11 cellular contexts compared by ENCODE assay signal in the genomic region with DNA sequence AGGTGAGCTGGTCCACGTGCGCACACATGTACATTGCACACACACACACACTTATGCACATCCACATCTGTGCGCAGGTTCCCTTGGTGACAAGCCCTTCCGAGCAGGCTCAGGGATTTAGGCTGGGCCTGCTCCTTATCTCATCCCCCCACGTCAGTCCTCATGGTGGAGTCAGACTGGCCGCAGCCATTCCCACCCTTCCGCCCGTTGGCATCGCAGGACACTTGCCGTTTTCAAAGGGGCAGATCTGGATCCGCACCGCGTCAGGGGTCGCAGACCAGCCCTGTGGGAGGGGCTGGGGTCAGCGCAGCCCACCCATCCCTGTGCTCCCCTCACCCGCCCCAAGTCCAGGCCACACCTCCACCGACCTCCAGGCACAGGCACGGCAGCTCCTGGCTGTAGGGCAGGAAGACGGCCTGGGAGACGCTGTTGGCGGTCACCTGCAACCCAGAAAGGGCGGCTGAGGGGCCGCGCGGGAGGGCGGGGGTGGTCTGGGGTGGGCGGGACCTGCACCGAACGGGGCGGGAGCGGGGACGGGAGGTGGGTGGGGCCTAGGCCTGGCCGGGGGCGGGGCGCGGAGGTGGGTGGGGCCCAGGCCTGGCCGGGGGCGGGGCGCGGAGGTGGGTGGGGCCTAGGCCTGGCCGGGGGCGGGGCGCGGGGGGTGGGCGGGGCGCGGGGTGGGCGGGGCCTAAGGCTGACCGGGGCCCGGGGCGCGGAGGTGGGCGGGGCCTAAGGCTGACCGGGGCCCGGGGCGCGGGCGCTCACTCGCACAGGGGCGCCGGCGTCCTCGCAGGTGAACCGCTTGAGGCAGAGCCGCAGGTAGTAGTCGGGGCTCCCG. TPM values are rescaled to one million over a fixed set of nuclear protein-coding genes. Genes with fewer than 3 reads are reported as not detected.
DNase-seq lines count a peak whose midpoint lies in the region; ATAC-seq and FAIRE-seq lines count a peak whose summit lies in the region.
"Had no signal": no experiment of that assay in that cellular context is flagged by ENCODE, and none has a peak within 500 bp of the region (broad histone marks: within the 10 kb centered on the region; RNA-seq: fewer than 3 reads in every experiment).

No MANE protein-coding gene starts in this region.

- no peak overlapping the region for H2BK12ac ChIP-seq in mesenchymal stem cell (ENCODE audit: low read length in 2 of 2)

- no peak overlapping the region for H2AK5ac ChIP-seq in mesenchymal stem cell (ENCODE audit: low read length, severe bottlenecking)

- H3K79me1 ChIP-seq in mesenchymal stem cell (replicated peaks; ENCODE audit: low read length, poor library complexity, severe bottlenecking): no peaks in the 10 kb centered on the region

- peak overlapping the region; percentile 56 for H3K4me3 ChIP-seq in HUES64 (ENCODE audit: low read length)
- peak overlapping the region; percentile 38 for H3K4me3 ChIP-seq in ectodermal cell (ENCODE audit: insufficient read depth, low read depth, low read length)
- no peak overlapping the region for H3K4me3 ChIP-seq in mesenchymal stem cell (ENCODE audit: insufficient read depth in 1 of 2, low read depth in 1 of 2, low read length in 2 of 2)

- peak overlapping the region; percentile 16 to 84 for H3K18ac ChIP-seq in mesenchymal stem cell (ENCODE audit: low read depth in 1 of 2, low read length in 2 of 2)

- H3K4me1 ChIP-seq in HUES64 (ENCODE audit: insufficient read depth, low read length) (no peaks in the 10 kb centered on the region), ectodermal cell (ENCODE audit: control insufficient read depth, insufficient read depth, low read length) (peaks cover 16% of the 10 kb centered on the region), mesenchymal stem cell (ENCODE audit: control insufficient read depth, insufficient read depth, low read depth, low read length) (peaks cover 13% of the 10 kb centered on the region)

- no peak for FAIRE-seq in GM19239 (lab: Jason Lieb, UNC)
- FAIRE-seq: frontal cortex had no signal

- H4K91ac ChIP-seq in mesenchymal stem cell (ENCODE audit: low read length): no peak overlapping the region

- H2BK15ac ChIP-seq in mesenchymal stem cell (ENCODE audit: low read depth, poor library complexity, severe bottlenecking): no peak overlapping the region

- no peaks in the 10 kb centered on the region for H3K36me3 ChIP-seq in HUES64 (ENCODE audit: insufficient read depth, low read length)
- H3K36me3 ChIP-seq in ectodermal cell (ENCODE audit: control insufficient read depth, insufficient read depth, low read length): no peaks in the 10 kb centered on the region
- no peaks in the 10 kb centered on the region for H3K36me3 ChIP-seq in mesenchymal stem cell (ENCODE audit: control insufficient read depth in 1 of 2, insufficient read depth in 2 of 2, low read depth in 1 of 2, low read length in 2 of 2)

- no peak overlapping the region for H2BK120ac ChIP-seq in mesenchymal stem cell (ENCODE audit: low read depth, low read length)

- WGBS in HUES64: 11% methylated on average over 54 of the region's 67 CpGs
- 10 to 12% methylated on average over 60 to 63 of the region's 67 CpGs for whole genome bisulfite sequencing in ectodermal cell, 2 experiments
- 24% methylated on average over 30 of the region's 67 CpGs for WGBS in mesenchymal stem cell

- peak overlapping the region; percentile 66 for H2AFZ ChIP-seq in mesenchymal stem cell (ENCODE audit: low read depth, low read length)

- no peak overlapping the region for H3K23ac ChIP-seq in mesenchymal stem cell (ENCODE audit: low read length in 2 of 2)

- ATAC-seq in GM19351 (IDR thresholded peaks at IDR 0.05; ENCODE audit: unreplicated experiment): no peak

- peak overlapping the region in 1 of 2 experiments; percentile 87 for H3K14ac ChIP-seq in mesenchymal stem cell (ENCODE audit: low read length in 2 of 2)

- no peak overlapping the region for H2BK5ac ChIP-seq in mesenchymal stem cell (ENCODE audit: low read depth, low read length, poor library complexity, severe bottlenecking)

- no peak overlapping the region for H3K4me2 ChIP-seq in mesenchymal stem cell (ENCODE audit: low read length, poor library complexity, severe bottlenecking)

- H3K27me3 ChIP-seq in HUES64 (ENCODE audit: insufficient read depth, low read length) (peaks cover 28% of the 10 kb centered on the region), ectodermal cell (ENCODE audit: control insufficient read depth, insufficient read depth, low read length, poor library complexity, severe bottlenecking) (peaks cover 20% of the 10 kb centered on the region), mesenchymal stem cell (ENCODE audit: control insufficient read depth in 1 of 2, insufficient read depth in 1 of 2, low read length in 2 of 2) (peaks cover 13 to 44% of the 10 kb centered on the region in 2 experiments)

- H3K9ac ChIP-seq in HUES64 (ENCODE audit: low read depth, low read length) (peak overlapping the region; percentile 40; the same call in 1 of the 2 replicates), mesenchymal stem cell (ENCODE audit: low read length) (no peak overlapping the region)

- no peak overlapping the region for H3K4ac ChIP-seq in mesenchymal stem cell (ENCODE audit: low read depth in 1 of 2, low read length in 2 of 2)

- DNase-seq in 8988T: peak; percentile 38
- DNase-seq in mesenchymal stem cell: peak; percentile 10
- DNase-seq in GM19239 (ENCODE audit: insufficient read length, low spot score): no peak
- no peak for DNase-seq in NAMALWA (ENCODE audit: low spot score)
- DNase-seq in SW 1271 (lab: John Stamatoyannopoulos, UW): no peak
- DNase-seq: CD4-positive, alpha-beta memory T cell; OCI-M1 had no signal

- H3K27ac ChIP-seq in HUES64 (ENCODE audit: low read depth, low read length) (no peak overlapping the region), ectodermal cell (ENCODE audit: insufficient read depth, low read depth, low read length, poor library complexity, severe bottlenecking) (no peak overlapping the region), mesenchymal stem cell (ENCODE audit: low read length, poor library complexity, severe bottlenecking) (no peak overlapping the region)

- H4K8ac ChIP-seq in mesenchymal stem cell (ENCODE audit: low read length): no peak overlapping the region

- no peaks in the 10 kb centered on the region for H3K9me3 ChIP-seq in HUES64 (ENCODE audit: insufficient read depth, low read depth, low read length)
- H3K9me3 ChIP-seq in ectodermal cell (ENCODE audit: control insufficient read depth, low read length): no peaks in the 10 kb centered on the region
- H3K9me3 ChIP-seq in mesenchymal stem cell (ENCODE audit: control insufficient read depth, low read length): no peaks in the 10 kb centered on the region

RNA-seq across cellular contexts. Expression of a gene that starts 13.3 kb away (rescaled TPM):
- polyA plus RNA-seq in HUES64 (2013, experiment 1 of 2): not detected
- polyA plus RNA-seq in HUES64 (2013, experiment 2 of 2): 0.06 TPM
- polyA plus RNA-seq in ectodermal cell (2013, experiment 1 of 4): not detected
- polyA plus RNA-seq in ectodermal cell (2013, experiment 2 of 4): 0.16 TPM
- polyA plus RNA-seq in ectodermal cell (2013, experiment 3 of 4): 0.11 TPM
- 0.12 TPM for polyA plus RNA-seq in ectodermal cell (2013, experiment 4 of 4)
- 0.06 TPM for polyA plus RNA-seq in mesenchymal stem cell (2013, experiment 1 of 2)
- 0.08 TPM for polyA plus RNA-seq in mesenchymal stem cell (2013, experiment 2 of 2)
- polyA plus RNA-seq: CD4-positive, alpha-beta memory T cell had no signal

RNA-seq across cellular contexts. Expression of a gene that starts 38.7 kb away (rescaled TPM):
- polyA plus RNA-seq in HUES64 (2013, experiment 1 of 2): 12.5 TPM
- 14.9 TPM for polyA plus RNA-seq in HUES64 (2013, experiment 2 of 2)
- 19.8 TPM for polyA plus RNA-seq in ectodermal cell (2013, experiment 1 of 4)
- polyA plus RNA-seq in ectodermal cell (2013, experiment 2 of 4): 18.0 TPM
- 16.6 TPM for polyA plus RNA-seq in ectodermal cell (2013, experiment 3 of 4)
- polyA plus RNA-seq in ectodermal cell (2013, experiment 4 of 4): 17.8 TPM
- 18.5 TPM for polyA plus RNA-seq in mesenchymal stem cell (2013, experiment 1 of 2)
- polyA plus RNA-seq in mesenchymal stem cell (2013, experiment 2 of 2): 17.6 TPM

RNA-seq across cellular contexts. Expression of a gene that starts 58.8 kb away (rescaled TPM):
- polyA plus RNA-seq in HUES64 (2013, experiment 1 of 2): not detected
- polyA plus RNA-seq in HUES64 (2013, experiment 2 of 2): not detected
- not detected for polyA plus RNA-seq in ectodermal cell (2013, experiment 1 of 4)
- 0.07 TPM for polyA plus RNA-seq in ectodermal cell (2013, experiment 2 of 4)
- not detected for polyA plus RNA-seq in ectodermal cell (2013, experiment 3 of 4)
- polyA plus RNA-seq in ectodermal cell (2013, experiment 4 of 4): not detected
- polyA plus RNA-seq in mesenchymal stem cell (2013, experiment 1 of 2): not detected
- polyA plus RNA-seq in mesenchymal stem cell (2013, experiment 2 of 2): not detected
- polyA plus RNA-seq: CD4-positive, alpha-beta memory T cell had no signal

Comparison
In these comparisons a context has a peak if more than half of its experiments do, and no peak if none do; other contexts are left out.
1. DNase-seq: peak in 8988T (single experiment) and mesenchymal stem cell (single experiment); none in GM19239 (single experiment), NAMALWA (single experiment) and SW 1271 (0 of 2).
2. H3K4me3 ChIP-seq: peak in HUES64 (single experiment) and ectodermal cell (single experiment); none in mesenchymal stem cell (0 of 2).